Comparison of ENCODE assay signal across 12 cellular contexts in genomic region chr11:64313491-64314145, GRCh38. TPM values are rescaled to one million over a fixed set of nuclear protein-coding genes. Genes with fewer than 3 reads are reported as not detected.
DNase-seq lines count a peak whose midpoint lies in the region; ATAC-seq and TF ChIP-seq lines count a peak whose summit lies in the region.
"Had no signal": no experiment of that assay in that cellular context is flagged by ENCODE, and none has a peak within 500 bp of the region (broad histone marks: within the 10 kb centered on the region; RNA-seq: fewer than 3 reads in every experiment).

No MANE protein-coding gene starts in this region.

- DNase-seq in AG20443 (ENCODE audit: low spot score) (peak; percentile 69), WTC11 (ENCODE audit: low spot score) (no peak), globus pallidus (ENCODE audit: low spot score) (peak; percentile 54), prostate gland (ENCODE audit: low spot score) (no peak), cerebellar nuclear complex (lab: John Stamatoyannopoulos, UW) (no peak), GM19240 (ENCODE audit: insufficient read length, low spot score) (no peak), NCI-H510A treated with DMSO at 0.1 percent for 48 hours (lab: John Stamatoyannopoulos, UW) (no peak)
- no peak for DNase-seq in activated CD4-positive, alpha-beta T cell treated with anti-CD3 and anti-CD28 coated beads, Interleukin-2, amount 10 ng/mL, durations not matched to agents 7 days and 5 days
- DNase-seq: GOT3, NCI-H226 had no signal

- H3K4me3 ChIP-seq in prostate gland: no peak overlapping the region
- H3K4me3 ChIP-seq: lung had no signal

- POLR2A ChIA-PET in WTC11 (lab: Charles Lee): interaction anchor here (0.5 kb wide), 1 partner anchor 630 kb away, joined by 3 read pairs; no protein-coding TSS in a partner anchor
- POLR2A ChIA-PET in activated CD4-positive, alpha-beta T cell treated with anti-CD3 and anti-CD28 coated beads, Interleukin-2, amount 10 ng/mL, durations not matched to agents 7 days and 5 days (lab: Charles Lee): no interaction called here

- H3K36me3 Mint-ChIP-seq in WTC11: peaks cover 15% of the 10 kb centered on the region
- peaks cover 23% of the 10 kb centered on the region for H3K36me3 Mint-ChIP-seq in activated CD4-positive, alpha-beta T cell treated with anti-CD3 and anti-CD28 coated beads, Interleukin-2, amount 10 ng/mL, durations not matched to agents 7 days and 5 days (ENCODE audit: low read depth)

- TF ChIP-seq CTCF in WTC11 (IDR thresholded peaks at IDR 0.05): no peak
- TF ChIP-seq CTCF in prostate gland (IDR thresholded peaks at IDR 0.05): no peak

- CTCF ChIA-PET in WTC11 (lab: Charles Lee): interaction anchor here (0.9 to 4.9 kb wide), 4 partner anchors 18 to 42 kb away, joined by 4 to 37 read pairs (median 4); no protein-coding TSS in a partner anchor
- CTCF ChIA-PET in activated CD4-positive, alpha-beta T cell treated with anti-CD3 and anti-CD28 coated beads, Interleukin-2, amount 10 ng/mL, durations not matched to agents 7 days and 5 days (lab: Charles Lee): interaction anchor here (0.6 to 2.5 kb wide), 6 partner anchors 9 to 1352 kb away, joined by 3 to 12 read pairs (median 3); no protein-coding TSS in a partner anchor

- no peak for TF ChIP-seq POLR2A in prostate gland (IDR thresholded peaks at IDR 0.05)

- intact Hi-C loops in prostate gland (cut with DNase I): no loop called here

- peak overlapping the region; percentile 17 to 27 for H3K27ac ChIP-seq in prostate gland

- H3K4me1 Mint-ChIP-seq in WTC11: peaks cover 10% of the 10 kb centered on the region
- peaks cover 39% of the 10 kb centered on the region for H3K4me1 Mint-ChIP-seq in activated CD4-positive, alpha-beta T cell treated with anti-CD3 and anti-CD28 coated beads, Interleukin-2, amount 10 ng/mL, durations not matched to agents 7 days and 5 days

- H3K4me1 ChIP-seq in prostate gland (replicated peaks): no peaks in the 10 kb centered on the region

- no peak overlapping the region for H3K4me3 Mint-ChIP-seq in WTC11
- H3K4me3 Mint-ChIP-seq in activated CD4-positive, alpha-beta T cell treated with anti-CD3 and anti-CD28 coated beads, Interleukin-2, amount 10 ng/mL, durations not matched to agents 7 days and 5 days: no peak overlapping the region

- H3K36me3 ChIP-seq in prostate gland: no peaks in the 10 kb centered on the region

- peak overlapping the region; percentile 91 for H3K27ac Mint-ChIP-seq in WTC11
- H3K27ac Mint-ChIP-seq in activated CD4-positive, alpha-beta T cell treated with anti-CD3 and anti-CD28 coated beads, Interleukin-2, amount 10 ng/mL, durations not matched to agents 7 days and 5 days: no peak overlapping the region

- H3K27me3 ChIP-seq in prostate gland (replicated peaks; ENCODE audit: insufficient read depth): no peaks in the 10 kb centered on the region

- no peaks in the 10 kb centered on the region for H3K9me3 ChIP-seq in prostate gland

- WGBS in prostate gland: 61% methylated on average over 18 of the region's 18 CpGs

- ATAC-seq in WTC11: no peak

- no peaks in the 10 kb centered on the region for H3K9me3 Mint-ChIP-seq in WTC11
- H3K9me3 Mint-ChIP-seq in activated CD4-positive, alpha-beta T cell treated with anti-CD3 and anti-CD28 coated beads, Interleukin-2, amount 10 ng/mL, durations not matched to agents 7 days and 5 days: no peaks in the 10 kb centered on the region

- no peaks in the 10 kb centered on the region for H3K27me3 Mint-ChIP-seq in WTC11 (ENCODE audit: low read depth)
- no peaks in the 10 kb centered on the region for H3K27me3 Mint-ChIP-seq in activated CD4-positive, alpha-beta T cell treated with anti-CD3 and anti-CD28 coated beads, Interleukin-2, amount 10 ng/mL, durations not matched to agents 7 days and 5 days

TF ChIP-seq in WTC11, 78 proteins besides CTCF, POLR2A, EP300 and RAD21 (continues in another document):
- TF ChIP-seq ZSCAN18 (CRISPR knock-in tag; IDR thresholded peaks at IDR 0.05) (no peak), HMGXB4 (CRISPR knock-in tag; IDR thresholded peaks at IDR 0.05) (no peak), SMAD3 (CRISPR knock-in tag; IDR thresholded peaks at IDR 0.05; ENCODE audit: borderline replicate concordance) (no peak), ZNF416 (CRISPR knock-in tag; IDR thresholded peaks at IDR 0.05) (no peak), ATF1 (CRISPR knock-in tag; IDR thresholded peaks at IDR 0.05) (no peak), IRF1 (CRISPR knock-in tag; IDR thresholded peaks at IDR 0.05) (no peak), ZNF317 (CRISPR knock-in tag; IDR thresholded peaks at IDR 0.05; ENCODE audit: borderline replicate concordance, low read depth) (no peak), E2F4 (CRISPR knock-in tag; IDR thresholded peaks at IDR 0.05; ENCODE audit: borderline replicate concordance, low read depth) (no peak), USF1 (CRISPR knock-in tag; IDR thresholded peaks at IDR 0.05) (no peak)

RNA-seq across cellular contexts. Expression of gene TRMT112, which starts 3.7 kb away (rescaled TPM):
- total RNA-seq in WTC11 (2021) (285 to 321 TPM (median 314 TPM) in 3 replicates), prostate gland (100 to 1,000 TPM; 328 to 400 TPM)
- total RNA-seq in activated CD4-positive, alpha-beta T cell treated with anti-CD3 and anti-CD28 coated beads, Interleukin-2, amount 10 ng/mL, durations not matched to agents 7 days and 5 days: 100 to 1,000 TPM; 160 to 171 TPM

RNA-seq across cellular contexts. Expression of gene PRDX5, which starts 4.3 kb away (rescaled TPM):
- total RNA-seq in WTC11 (2021) (255 to 293 TPM (median 282 TPM) in 3 replicates), prostate gland (100 to 1,000 TPM; 224 to 303 TPM)
- 100 to 1,000 TPM in 1 of 2 experiments, 10 to 100 TPM in 1; 97.4 to 106 TPM for total RNA-seq in activated CD4-positive, alpha-beta T cell treated with anti-CD3 and anti-CD28 coated beads, Interleukin-2, amount 10 ng/mL, durations not matched to agents 7 days and 5 days

RNA-seq across cellular contexts. Expression of gene ESRRA, which starts 8.3 kb away (rescaled TPM):
- total RNA-seq in WTC11 (2021): 56.3 to 81.9 TPM (median 59.1 TPM) in 3 replicates
- total RNA-seq in prostate gland: 10 to 100 TPM; 38.7 to 54.7 TPM
- total RNA-seq in activated CD4-positive, alpha-beta T cell treated with anti-CD3 and anti-CD28 coated beads, Interleukin-2, amount 10 ng/mL, durations not matched to agents 7 days and 5 days: 10 to 100 TPM; 24.8 to 32.0 TPM

RNA-seq across cellular contexts. Expression of gene CATSPERZ, which starts 13.5 kb away (rescaled TPM):
- total RNA-seq in WTC11 (2021) (1.1 to 2.5 TPM (median 2.0 TPM) in 3 replicates), prostate gland (10 to 100 TPM in 1 of 2 donors, not detected in 1; 44.3 TPM)
- total RNA-seq in activated CD4-positive, alpha-beta T cell treated with anti-CD3 and anti-CD28 coated beads, Interleukin-2, amount 10 ng/mL, durations not matched to agents 7 days and 5 days: not detected

RNA-seq across cellular contexts. Expression of gene KCNK4, which starts 22.5 kb away (rescaled TPM):
- total RNA-seq in WTC11 (2021): 0.25 to 0.74 TPM (median 0.48 TPM) in 3 replicates
- not detected for total RNA-seq in prostate gland
- total RNA-seq in activated CD4-positive, alpha-beta T cell treated with anti-CD3 and anti-CD28 coated beads, Interleukin-2, amount 10 ng/mL, durations not matched to agents 7 days and 5 days: not detected
- total RNA-seq: HT-29, lung had no signal

Comparison
In these comparisons a context has a peak if more than half of its experiments do, and no peak if none do; other contexts are left out.
1. DNase-seq: peak in AG20443 (single experiment) and globus pallidus (single experiment); none in WTC11 (single experiment), prostate gland (single experiment), cerebellar nuclear complex (0 of 2), GM19240 (single experiment), NCI-H510A treated with DMSO at 0.1 percent for 48 hours (single experiment) and activated CD4-positive, alpha-beta T cell treated with anti-CD3 and anti-CD28 coated beads, Interleukin-2, amount 10 ng/mL, durations not matched to agents 7 days and 5 days (single experiment).